14 cellular contexts compared by ENCODE assay signal in the genomic region with DNA sequence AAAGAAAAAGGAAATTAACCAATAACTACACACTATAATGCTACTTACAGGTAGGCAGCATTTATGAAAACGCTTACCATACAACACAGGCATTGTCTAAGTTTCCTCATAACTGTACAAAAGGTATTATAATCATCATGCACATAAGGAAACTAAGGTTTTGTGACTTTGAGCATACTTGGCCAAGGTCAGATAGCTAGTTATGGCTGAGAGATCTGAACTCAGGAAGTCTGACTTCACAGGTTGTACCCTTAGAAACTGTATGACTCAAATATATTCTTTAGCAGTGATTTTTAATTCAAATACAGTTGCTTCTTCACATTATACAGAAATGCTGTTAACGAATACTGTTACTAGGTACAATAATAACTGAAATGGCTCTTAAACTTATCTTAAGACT.
DNase-seq lines count a peak whose midpoint lies in the region; ATAC-seq and TF ChIP-seq lines count a peak whose summit lies in the region.
"Had no signal": no experiment of that assay in that cellular context is flagged by ENCODE, and none has a peak within 500 bp of the region (broad histone marks: within the 10 kb centered on the region; RNA-seq: fewer than 3 reads in every experiment).

No MANE protein-coding gene starts in this region.

- no TSS peak for BruUV-seq in MCF 10A (replicated peaks; lab: Mats Ljungman, UMichigan)

- H3K36me3 Mint-ChIP-seq in activated naive CD4-positive, alpha-beta T cell treated with anti-CD3 and anti-CD28 coated beads, Interleukin-2, amount 50 U/mL, for 24 hours = peaks cover 24% of the 10 kb centered on the region
- peaks cover 30% of the 10 kb centered on the region for H3K36me3 Mint-ChIP-seq in activated naive CD4-positive, alpha-beta T cell treated with anti-CD3 and anti-CD28 coated beads for 36 hours (ENCODE audit: low read depth)
- H3K36me3 Mint-ChIP-seq in T-helper 17 cell (ENCODE audit: low read depth) (peaks cover 6% of the 10 kb centered on the region), MCF 10A (ENCODE audit: insufficient read depth, unreplicated experiment) (peaks cover 56% of the 10 kb centered on the region)
- H3K36me3 Mint-ChIP-seq in activated T-helper 2 cell treated with anti-CD3 and anti-CD28 coated beads, Interferon-gamma antibody, Interleukin-2, Interleukin-4, amounts not matched to agents 10 μg/mL and 5 μg/mL and 100 μg/mL, durations not matched to agents 14 hours and 24 hours and 36 hours (ENCODE audit: low read depth) = peaks cover 58% of the 10 kb centered on the region

- H3K27me3 Mint-ChIP-seq in activated naive CD4-positive, alpha-beta T cell treated with anti-CD3 and anti-CD28 coated beads, Interleukin-2, amount 50 U/mL, for 24 hours = no peaks in the 10 kb centered on the region
- H3K27me3 Mint-ChIP-seq in activated naive CD4-positive, alpha-beta T cell treated with anti-CD3 and anti-CD28 coated beads for 36 hours (ENCODE audit: low read depth) = no peaks in the 10 kb centered on the region
- H3K27me3 Mint-ChIP-seq in T-helper 17 cell (no peaks in the 10 kb centered on the region), MCF 10A (ENCODE audit: insufficient read depth, unreplicated experiment) (no peaks in the 10 kb centered on the region)
- H3K27me3 Mint-ChIP-seq in activated T-helper 2 cell treated with anti-CD3 and anti-CD28 coated beads, Interferon-gamma antibody, Interleukin-2, Interleukin-4, amounts not matched to agents 10 μg/mL and 5 μg/mL and 100 μg/mL, durations not matched to agents 14 hours and 24 hours and 36 hours (ENCODE audit: low read depth) = no peaks in the 10 kb centered on the region
- H3K27me3 Mint-ChIP-seq: activated CD4-positive, alpha-beta T cell treated with anti-CD3 and anti-CD28 coated beads, Interleukin-2, amount 10 ng/mL, durations not matched to agents 24 days and 14 days had no signal

- intact Hi-C loops in activated naive CD4-positive, alpha-beta T cell treated with anti-CD3 and anti-CD28 coated beads for 36 hours (cut with micrococcal nuclease) = no loop called here
- intact Hi-C loops in activated T-helper 2 cell treated with anti-CD3 and anti-CD28 coated beads, Interferon-gamma antibody, Interleukin-2, Interleukin-4, amounts not matched to agents 10 μg/mL and 5 μg/mL and 100 μg/mL, durations not matched to agents 14 hours and 24 hours and 36 hours (cut with micrococcal nuclease) = no loop called here
- intact Hi-C loops in MCF 10A (cut with micrococcal nuclease) = no loop called here

- H3K9me3 ChIP-seq in T-helper 17 cell (ENCODE audit: control insufficient read depth, low read length, poor library complexity, severe bottlenecking) = no peaks in the 10 kb centered on the region
- H3K9me3 ChIP-seq: gastrocnemius medialis, testis had no signal

- H3K27ac Mint-ChIP-seq in activated naive CD4-positive, alpha-beta T cell treated with anti-CD3 and anti-CD28 coated beads, Interleukin-2, amount 50 U/mL, for 24 hours = no peak overlapping the region
- no peak overlapping the region for H3K27ac Mint-ChIP-seq in activated naive CD4-positive, alpha-beta T cell treated with anti-CD3 and anti-CD28 coated beads for 36 hours
- H3K27ac Mint-ChIP-seq in T-helper 17 cell (peak overlapping the region; percentile 74), MCF 10A (ENCODE audit: low read depth, unreplicated experiment) (no peak overlapping the region)
- H3K27ac Mint-ChIP-seq in activated T-helper 2 cell treated with anti-CD3 and anti-CD28 coated beads, Interferon-gamma antibody, Interleukin-2, Interleukin-4, amounts not matched to agents 10 μg/mL and 5 μg/mL and 100 μg/mL, durations not matched to agents 14 hours and 24 hours and 36 hours = no peak overlapping the region
- H3K27ac Mint-ChIP-seq: activated CD4-positive, alpha-beta T cell treated with anti-CD3 and anti-CD28 coated beads, Interleukin-2, amount 10 ng/mL, durations not matched to agents 24 days and 14 days had no signal

- peaks cover 68% of the 10 kb centered on the region for H3K4me1 Mint-ChIP-seq in activated naive CD4-positive, alpha-beta T cell treated with anti-CD3 and anti-CD28 coated beads, Interleukin-2, amount 50 U/mL, for 24 hours
- H3K4me1 Mint-ChIP-seq in activated naive CD4-positive, alpha-beta T cell treated with anti-CD3 and anti-CD28 coated beads for 36 hours (ENCODE audit: low read depth) = peaks cover 45% of the 10 kb centered on the region
- H3K4me1 Mint-ChIP-seq in T-helper 17 cell (peaks cover 29% of the 10 kb centered on the region), MCF 10A (ENCODE audit: insufficient read depth, unreplicated experiment) (no peaks in the 10 kb centered on the region)
- peaks cover 37% of the 10 kb centered on the region for H3K4me1 Mint-ChIP-seq in activated T-helper 2 cell treated with anti-CD3 and anti-CD28 coated beads, Interferon-gamma antibody, Interleukin-2, Interleukin-4, amounts not matched to agents 10 μg/mL and 5 μg/mL and 100 μg/mL, durations not matched to agents 14 hours and 24 hours and 36 hours (ENCODE audit: low read depth)

- CTCF ChIA-PET in activated naive CD4-positive, alpha-beta T cell treated with anti-CD3 and anti-CD28 coated beads for 36 hours (lab: Charles Lee) = interaction anchor here (1.1 to 1.5 kb wide), 3 partner anchors 13 to 34 kb away, joined by 3 to 5 read pairs (median 3); no protein-coding TSS in a partner anchor
- CTCF ChIA-PET in MCF 10A (lab: Yijun Ruan, JAX) = interaction anchor here (0.7 kb wide), 1 partner anchor 941 kb away, joined by 3 read pairs; no protein-coding TSS in a partner anchor

- DNase-seq in activated naive CD4-positive, alpha-beta T cell treated with anti-CD3 and anti-CD28 coated beads for 36 hours = no peak
- DNase-seq in T-helper 17 cell = no peak
- peak; percentile 40 for DNase-seq in renal cortical epithelial cell (ENCODE audit: low read depth)
- no peak for DNase-seq in activated T-helper 2 cell treated with anti-CD3 and anti-CD28 coated beads, Interferon-gamma antibody, Interleukin-2, Interleukin-4, amounts not matched to agents 10 μg/mL and 5 μg/mL and 100 μg/mL, durations not matched to agents 14 hours and 24 hours and 36 hours (ENCODE audit: low spot score)
- no peak for DNase-seq in MCF 10A (ENCODE audit: unreplicated experiment)
- DNase-seq: activated CD4-positive, alpha-beta T cell treated with anti-CD3 and anti-CD28 coated beads, Interleukin-2, amount 10 ng/mL, durations not matched to agents 24 days and 14 days; activated gamma-delta T cell; gastrocnemius medialis; NCI-H2029 treated with DMSO at 0.1 percent for 48 hours; stimulated activated CD4-positive, alpha-beta T cell treated with anti-CD3 and anti-CD28 coated beads, Interleukin-12 subunit alpha, Interleukin-12 subunit beta, amount 100 ng/mL, for 4 hours; testis had no signal

- POLR2A ChIA-PET in MCF 10A (lab: Yijun Ruan, JAX) = interaction anchor here (0.8 kb wide), 1 partner anchor 10 kb away, joined by 4 read pairs; no protein-coding TSS in a partner anchor

- peak overlapping the region; percentile 11 for H3K4me3 Mint-ChIP-seq in activated naive CD4-positive, alpha-beta T cell treated with anti-CD3 and anti-CD28 coated beads, Interleukin-2, amount 50 U/mL, for 24 hours
- no peak overlapping the region for H3K4me3 Mint-ChIP-seq in activated naive CD4-positive, alpha-beta T cell treated with anti-CD3 and anti-CD28 coated beads for 36 hours
- H3K4me3 Mint-ChIP-seq in T-helper 17 cell (no peak overlapping the region), MCF 10A (ENCODE audit: unreplicated experiment) (no peak overlapping the region)
- no peak overlapping the region for H3K4me3 Mint-ChIP-seq in activated T-helper 2 cell treated with anti-CD3 and anti-CD28 coated beads, Interferon-gamma antibody, Interleukin-2, Interleukin-4, amounts not matched to agents 10 μg/mL and 5 μg/mL and 100 μg/mL, durations not matched to agents 14 hours and 24 hours and 36 hours (ENCODE audit: low read depth)
- H3K4me3 Mint-ChIP-seq: activated CD4-positive, alpha-beta T cell treated with anti-CD3 and anti-CD28 coated beads, Interleukin-2, amount 10 ng/mL, durations not matched to agents 24 days and 14 days had no signal

- TF ChIP-seq CTCF in MCF 10A (IDR thresholded peaks at IDR 0.05; ENCODE audit: unreplicated experiment) = no peak

- ATAC-seq in GM21576 (IDR thresholded peaks at IDR 0.05; ENCODE audit: unreplicated experiment) (peak; percentile 49), T-helper 17 cell (peak; percentile 24), GM19455 (IDR thresholded peaks at IDR 0.05; ENCODE audit: unreplicated experiment) (no peak)
- ATAC-seq: gastrocnemius medialis had no signal

- H3K9me3 Mint-ChIP-seq in activated naive CD4-positive, alpha-beta T cell treated with anti-CD3 and anti-CD28 coated beads, Interleukin-2, amount 50 U/mL, for 24 hours = no peaks in the 10 kb centered on the region
- no peaks in the 10 kb centered on the region for H3K9me3 Mint-ChIP-seq in activated naive CD4-positive, alpha-beta T cell treated with anti-CD3 and anti-CD28 coated beads for 36 hours
- no peaks in the 10 kb centered on the region for H3K9me3 Mint-ChIP-seq in activated T-helper 2 cell treated with anti-CD3 and anti-CD28 coated beads, Interferon-gamma antibody, Interleukin-2, Interleukin-4, amounts not matched to agents 10 μg/mL and 5 μg/mL and 100 μg/mL, durations not matched to agents 14 hours and 24 hours and 36 hours
- no peaks in the 10 kb centered on the region for H3K9me3 Mint-ChIP-seq in MCF 10A (ENCODE audit: unreplicated experiment)
- H3K9me3 Mint-ChIP-seq: activated CD4-positive, alpha-beta T cell treated with anti-CD3 and anti-CD28 coated beads, Interleukin-2, amount 10 ng/mL, durations not matched to agents 24 days and 14 days had no signal
